8 cellular contexts compared by ENCODE assay signal in genomic region chr16:89246903-89247733, GRCh38. TPM values are rescaled to one million over a fixed set of nuclear protein-coding genes. Genes with fewer than 3 reads are reported as not detected.
DNase-seq lines count a peak whose midpoint lies in the region; ATAC-seq and TF ChIP-seq lines count a peak whose summit lies in the region.

No MANE protein-coding gene starts in this region.

- no peaks in the 10 kb centered on the region for H3K4me1 Mint-ChIP-seq in endothelial cell (ENCODE audit: unreplicated experiment)
- H3K4me1 Mint-ChIP-seq in mesothelial cell of epicardium = peaks cover 7% of the 10 kb centered on the region

- H3K27me3 Mint-ChIP-seq in endothelial cell (ENCODE audit: unreplicated experiment) (peaks cover 21% of the 10 kb centered on the region), mesothelial cell of epicardium (ENCODE audit: low read depth) (peaks cover 4% of the 10 kb centered on the region)

- no peak for TF ChIP-seq CTCF in endothelial cell (IDR thresholded peaks at IDR 0.05; ENCODE audit: unreplicated experiment)
- no peak for TF ChIP-seq CTCF in mesothelial cell of epicardium (IDR thresholded peaks at IDR 0.05; ENCODE audit: unreplicated experiment)

- H3K27ac Mint-ChIP-seq in endothelial cell (ENCODE audit: unreplicated experiment) (peak overlapping the region; percentile 11), mesothelial cell of epicardium (no peak overlapping the region)

- peak; percentile 54 for ATAC-seq in HG03108 (IDR thresholded peaks at IDR 0.05; ENCODE audit: unreplicated experiment)

- H3K36me3 Mint-ChIP-seq in endothelial cell (ENCODE audit: low read depth, unreplicated experiment) = peaks cover 16% of the 10 kb centered on the region
- H3K36me3 Mint-ChIP-seq in mesothelial cell of epicardium = peaks cover 7% of the 10 kb centered on the region

- DNase-seq in NCI-H2107 (lab: John Stamatoyannopoulos, UW) = peak; percentile 7
- DNase-seq in NCI-H2107 treated with DMSO at 0.1 percent for 48 hours (lab: John Stamatoyannopoulos, UW; ENCODE audit: unreplicated experiment) = no peak
- peak; percentile 43 for DNase-seq in NCI-H748 treated with DMSO at 0.1 percent for 48 hours (lab: John Stamatoyannopoulos, UW)
- DNase-seq in activated CD8-positive, alpha-beta memory T cell treated with anti-CD3 and anti-CD28 coated beads, Interleukin-2, amount 50 U/mL, for 4 hours = peak; percentile 95
- DNase-seq in endothelial cell (ENCODE audit: low spot score) = peak; percentile 96
- peak; percentile 91 to 98 for DNase-seq in mesothelial cell of epicardium (ENCODE audit: low spot score in 2 of 2, unreplicated experiment in 2 of 2)
- peak; percentile 99 for DNase-seq in stimulated activated CD8-positive, alpha-beta memory T cell treated with anti-CD3 and anti-CD28 coated beads, Interleukin-15, amount 100 ng/mL, for 1 hour (ENCODE audit: low read depth)

- H3K9me3 Mint-ChIP-seq in endothelial cell (ENCODE audit: unreplicated experiment) = peaks cover 8% of the 10 kb centered on the region
- H3K9me3 Mint-ChIP-seq in mesothelial cell of epicardium = peaks cover 11% of the 10 kb centered on the region

- peak overlapping the region; percentile 59 for H3K4me3 Mint-ChIP-seq in endothelial cell (ENCODE audit: unreplicated experiment)
- peak overlapping the region; percentile 66 for H3K4me3 Mint-ChIP-seq in mesothelial cell of epicardium

RNA-seq across cellular contexts. Expression of gene ZNF778, which starts 29.6 kb away (rescaled TPM):
- 35.5 TPM for total RNA-seq in endothelial cell (ENCODE audit: unreplicated experiment)
- total RNA-seq in mesothelial cell of epicardium = 8.9 to 12.5 TPM (median 10.4 TPM) in 3 replicates

RNA-seq across cellular contexts. Expression of gene SLC22A31, which starts 46.8 kb away (rescaled TPM):
- total RNA-seq in endothelial cell (ENCODE audit: unreplicated experiment) (0.54 TPM), mesothelial cell of epicardium (1.1 to 1.7 TPM (median 1.1 TPM) in 3 replicates)
